ENCODE assay signal across 8 cellular contexts in genomic region chr6:110357696-110358535, GRCh38. TPM values are rescaled to one million over a fixed set of nuclear protein-coding genes. Genes with fewer than 3 reads are reported as not detected.
DNase-seq lines count a peak whose midpoint lies in the region; ATAC-seq and TF ChIP-seq lines count a peak whose summit lies in the region.

Gene METTL24 (minus strand): TSS chr6:110358349. CDS start chr6:110358272, 77 bp downstream.

- no peaks in the 10 kb centered on the region for H3K36me3 ChIP-seq in SJSA1

- peak within 1 kb of the TSS; percentile 75 to 97 (median 93) for H3K4me3 Mint-ChIP-seq in naive thymus-derived CD8-positive, alpha-beta T cell

- H3K4me3 ChIP-seq in SJSA1 (0 out of 2 replicates have a peak within 1 kb of the TSS, but pooled peaks have one; percentile 11), epithelial cell of esophagus (ENCODE audit: low read length) (peak within 1 kb of the TSS; percentile 25)

- DNase-seq in NCI-H2081 (lab: John Stamatoyannopoulos, UW) (peak; percentile 35 to 47), NCI-H2081 treated with DMSO at 0.1 percent for 48 hours (lab: John Stamatoyannopoulos, UW) (no peak), SJSA1 (ENCODE audit: low read depth in 1 of 2, low spot score in 2 of 2) (no peak), epithelial cell of esophagus (ENCODE audit: low read depth) (no peak)
- peak in 9 of 10 donors; percentile 6 to 68 (median 39) for DNase-seq in naive thymus-derived CD8-positive, alpha-beta T cell
- DNase-seq in activated CD4-positive, CD25-positive, alpha-beta regulatory T cell (lab: John Stamatoyannopoulos, UW), result no peak

- no peaks in the 10 kb centered on the region for H3K9me3 Mint-ChIP-seq in naive thymus-derived CD8-positive, alpha-beta T cell

- H3K27ac Mint-ChIP-seq in naive thymus-derived CD8-positive, alpha-beta T cell, result peak within 1 kb of the TSS; percentile 8 to 94 (median 92)

- POLR2A ChIA-PET in naive thymus-derived CD8-positive, alpha-beta T cell (lab: Charles Lee), result interaction anchor here (1.0 to 2.0 kb wide), 3 partner anchors 8 to 178 kb away, joined by 3 to 5 read pairs (median 4); partner anchors contain the start of gene CDC40

- no peaks in the 10 kb centered on the region; the same call in 1 of the 2 replicates for H3K9me3 ChIP-seq in SJSA1 (replicated peaks)

- H3K4me1 Mint-ChIP-seq in naive thymus-derived CD8-positive, alpha-beta T cell, result peaks cover 14 to 30% (median 19%) of the 10 kb centered on the region in 4 donors

- H3K27ac ChIP-seq in SJSA1, result no peak within 1 kb of the TSS

- H3K4me1 ChIP-seq in SJSA1 (replicated peaks), result peaks cover 14% of the 10 kb centered on the region

- peak; percentile 75 to 82 for ATAC-seq in naive thymus-derived CD8-positive, alpha-beta T cell
- ATAC-seq in GM19463 (IDR thresholded peaks at IDR 0.05; ENCODE audit: unreplicated experiment) (no peak), GM19035 (IDR thresholded peaks at IDR 0.05; ENCODE audit: unreplicated experiment) (no peak)

- 0 out of 2 replicates have a peak, but pooled peaks cover 2% of the 10 kb centered on the region for H3K27me3 ChIP-seq in SJSA1 (replicated peaks)

- no peaks in the 10 kb centered on the region for H3K36me3 Mint-ChIP-seq in naive thymus-derived CD8-positive, alpha-beta T cell

- no peak for TF ChIP-seq CTCF in epithelial cell of esophagus (IDR thresholded peaks at IDR 0.05; ENCODE audit: insufficient read depth, low read depth, low read length, missing control alignments)

- H3K27me3 Mint-ChIP-seq in naive thymus-derived CD8-positive, alpha-beta T cell, result peaks cover 0 to 34% (median 7%) of the 10 kb centered on the region in 5 donors

RNA-seq across cellular contexts. Expression of gene METTL24, which starts in this region (rescaled TPM):
- 0.58 TPM in 1 of 2 replicates, not detected in the other for total RNA-seq in SJSA1 (2014; rRNA removed; shearing (Covaris generic))
- 1 to 10 TPM; 1.2 to 2.0 TPM for total RNA-seq in naive thymus-derived CD8-positive, alpha-beta T cell
- 1 to 10 TPM in 1 of 3 donors, under 1 TPM in 1, not detected in 1; 0.58 to 1.3 TPM for polyA plus RNA-seq in naive thymus-derived CD8-positive, alpha-beta T cell

Comparison
In these comparisons a context has a peak if more than half of its experiments do, and no peak if none do; other contexts are left out.
1. DNase-seq: peak in NCI-H2081 (2 of 2) and naive thymus-derived CD8-positive, alpha-beta T cell (9 of 10); none in NCI-H2081 treated with DMSO at 0.1 percent for 48 hours (single experiment), SJSA1 (0 of 2), epithelial cell of esophagus (single experiment) and activated CD4-positive, CD25-positive, alpha-beta regulatory T cell (0 of 4).
2. ATAC-seq: peak in naive thymus-derived CD8-positive, alpha-beta T cell (2 of 2); none in GM19463 (single experiment) and GM19035 (single experiment).